ENCODE assay signal across 10 cellular contexts in the genomic region with DNA sequence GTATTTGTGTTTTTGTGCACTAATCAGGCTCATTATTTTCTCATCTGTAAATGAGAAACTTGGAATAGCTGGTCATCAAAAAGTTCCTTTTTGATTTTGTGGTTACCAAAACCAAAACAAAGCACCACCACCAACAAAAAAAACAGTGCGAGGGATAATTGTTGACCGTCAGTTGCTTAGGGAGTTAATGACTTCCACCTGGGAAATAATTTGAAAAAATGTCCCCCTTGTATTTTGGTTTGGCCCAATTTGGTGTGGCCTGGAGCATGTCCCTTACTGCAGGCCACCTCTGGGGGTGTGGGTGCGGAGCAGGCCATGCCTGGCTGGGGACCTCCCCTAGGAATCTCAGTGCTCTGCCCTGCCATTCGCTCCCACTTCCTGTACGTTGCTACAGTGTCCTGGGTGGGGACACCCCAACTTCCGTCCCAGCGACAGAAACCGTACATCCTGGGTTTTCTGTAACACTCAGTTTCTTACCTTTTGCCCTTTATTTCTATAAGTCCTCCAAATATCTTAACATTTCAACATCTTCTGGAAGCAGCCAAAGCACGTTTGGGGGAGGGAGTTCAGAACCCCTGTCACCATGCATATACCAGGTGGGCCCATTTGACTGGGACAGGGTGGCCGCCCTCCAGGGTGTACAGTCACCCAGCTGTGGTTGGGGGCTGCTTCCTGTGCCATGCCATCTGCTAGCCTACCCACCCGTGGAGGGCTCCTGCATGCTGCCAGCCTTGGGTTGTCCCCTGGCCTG. TPM values are rescaled to one million over a fixed set of nuclear protein-coding genes. Genes with fewer than 3 reads are reported as not detected.
DNase-seq lines count a peak whose midpoint lies in the region; ATAC-seq and TF ChIP-seq lines count a peak whose summit lies in the region.
"Had no signal": no experiment of that assay in that cellular context is flagged by ENCODE, and none has a peak within 500 bp of the region (broad histone marks: within the 10 kb centered on the region; RNA-seq: fewer than 3 reads in every experiment).

No MANE protein-coding gene starts in this region.

- in situ Hi-C loops in mammary epithelial cell (cut with MboI; ENCODE audit: low sequenced_read_pairs in 2 of 2): no loop called here

- BruUV-seq in mammary epithelial cell (replicated peaks; lab: Mats Ljungman, UMichigan): no TSS peak

- dilution Hi-C loops in mammary epithelial cell (cut with HindIII; ENCODE audit: low sequenced_read_pairs): no loop called here

- H3K27ac ChIP-seq in DND-41 (ENCODE audit: low read length): peak overlapping the region; percentile 18; the same call in 1 of the 2 replicates
- H3K27ac ChIP-seq in KMS-11: peak overlapping the region; percentile 97
- no peak overlapping the region for H3K27ac ChIP-seq in mammary epithelial cell (ENCODE audit: insufficient read depth, low read depth, low read length)
- no peak overlapping the region for H3K27ac ChIP-seq in gastroesophageal sphincter
- H3K27ac ChIP-seq: parathyroid adenoma, SK-N-MC had no signal

- intact Hi-C loops in mammary epithelial cell (cut with micrococcal nuclease): loop anchor here (10.0 kb wide), 1 partner anchor 309 kb away; no protein-coding TSS in a partner anchor

- TF ChIP-seq CTCF in DND-41 (IDR thresholded peaks at IDR 0.05; ENCODE audit: borderline replicate concordance, extremely low read depth, low read length, poor library complexity, severe bottlenecking) (no peak), KMS-11 (conservative IDR thresholded peaks at IDR 0.05; ENCODE audit: low read depth, low read length) (no peak), mammary epithelial cell (conservative IDR thresholded peaks at IDR 0.05 in 1 of 2, IDR thresholded peaks at IDR 0.05 in 1 of 2; ENCODE audit: extremely low read depth in 1 of 2, insufficient read depth in 1 of 2, low read depth in 1 of 2, low read length in 2 of 2) (no peak), gastroesophageal sphincter (IDR thresholded peaks at IDR 0.05) (no peak)

- H3K4me3 ChIP-seq in DND-41 (ENCODE audit: low read depth in 1 of 2, low read length in 2 of 2) (no peak overlapping the region), KMS-11 (IDR thresholded peaks at IDR 0.05; ENCODE audit: insufficient read depth, low read depth, low read length) (peak overlapping the region; percentile 66), mammary epithelial cell (replicated peaks in 1 of 3; ENCODE audit: insufficient read depth in 1 of 3, low read depth in 2 of 3, low read length in 3 of 3) (no peak overlapping the region), gastroesophageal sphincter (no peak overlapping the region)
- H3K4me3 ChIP-seq: SK-N-MC had no signal

- 92% methylated on average over 11 of the region's 11 CpGs for WGBS in mammary epithelial cell (ENCODE audit: low coverage, missing lambda C conversion rate)
- WGBS in gastroesophageal sphincter (ENCODE audit: low coverage in 1 of 2), 2 donors: 75 to 77% methylated on average over 8 to 10 of the region's 11 CpGs

- H2AFZ ChIP-seq in DND-41 (ENCODE audit: low read depth, low read length) (no peak overlapping the region), KMS-11 (ENCODE audit: low read depth) (peak overlapping the region; percentile 46; the same call in 1 of the 2 replicates), mammary epithelial cell (ENCODE audit: low read depth, low read length) (no peak overlapping the region)
- H2AFZ ChIP-seq: parathyroid adenoma had no signal

- TF ChIP-seq POLR2A in gastroesophageal sphincter (IDR thresholded peaks at IDR 0.05): no peak

- CTCF ChIA-PET in mammary epithelial cell (lab: Charles Lee; ENCODE audit: low non-redundant PET): no interaction called here

- ATAC-seq in DND-41 (ENCODE audit: insufficient read depth, low read depth) (peak; percentile 76), GM21447 (IDR thresholded peaks at IDR 0.05; ENCODE audit: unreplicated experiment) (peak; percentile 58), gastroesophageal sphincter (no peak)

- peak; percentile 38 for DNase-seq in DND-41
- DNase-seq in fibroblast of gingiva (ENCODE audit: low read depth): peak; percentile 51
- DNase-seq in NCI-H187 treated with DMSO at 0.1 percent for 48 hours (lab: John Stamatoyannopoulos, UW): no peak
- DNase-seq in mammary epithelial cell: no peak
- no peak for DNase-seq in hippocampal formation (lab: John Stamatoyannopoulos, UW)

- H3K27me3 ChIP-seq in DND-41 (ENCODE audit: insufficient read depth, low read length, poor library complexity) (no peaks in the 10 kb centered on the region), KMS-11 (ENCODE audit: insufficient read depth, low read depth) (no peaks in the 10 kb centered on the region), mammary epithelial cell (ENCODE audit: insufficient read depth, low read length) (no peaks in the 10 kb centered on the region), gastroesophageal sphincter (no peaks in the 10 kb centered on the region)

- no peak overlapping the region for H3K4me2 ChIP-seq in DND-41 (ENCODE audit: insufficient read depth, low read length)
- peak overlapping the region; percentile 97 for H3K4me2 ChIP-seq in KMS-11
- H3K4me2 ChIP-seq in mammary epithelial cell (ENCODE audit: insufficient read depth, low read depth, low read length): no peak overlapping the region

- no peak for TF ChIP-seq EP300 in gastroesophageal sphincter (IDR thresholded peaks at IDR 0.05)

- H3K79me2 ChIP-seq in DND-41 (ENCODE audit: insufficient read depth, low read length) (peaks cover 94% of the 10 kb centered on the region), KMS-11 (ENCODE audit: insufficient read depth, low read depth) (peaks cover 68% of the 10 kb centered on the region), mammary epithelial cell (ENCODE audit: insufficient read depth, low read length) (peaks cover 94% of the 10 kb centered on the region)

- H3K9me3 ChIP-seq in DND-41 (ENCODE audit: insufficient read depth, low read length, severe bottlenecking): no peaks in the 10 kb centered on the region
- no peaks in the 10 kb centered on the region for H3K9me3 ChIP-seq in mammary epithelial cell (replicated peaks; ENCODE audit: insufficient read depth, low read length)
- no peaks in the 10 kb centered on the region for H3K9me3 ChIP-seq in gastroesophageal sphincter

- H3K4me1 ChIP-seq in DND-41 (ENCODE audit: insufficient read depth, low read length) (0 out of 2 replicates have a peak, but pooled peaks cover 2% of the 10 kb centered on the region), KMS-11 (ENCODE audit: low read depth, poor library complexity, severe bottlenecking) (peaks cover 58% of the 10 kb centered on the region), mammary epithelial cell (ENCODE audit: insufficient read depth, low read length) (peaks cover 4% of the 10 kb centered on the region), gastroesophageal sphincter (peaks cover 0 to 94% (median 14%) of the 10 kb centered on the region in 3 donors)

- H3K36me3 ChIP-seq in DND-41 (ENCODE audit: insufficient read depth, low read length) (peaks cover 12% of the 10 kb centered on the region), KMS-11 (ENCODE audit: insufficient read depth) (no peaks in the 10 kb centered on the region), mammary epithelial cell (ENCODE audit: insufficient read depth, low read length) (no peaks in the 10 kb centered on the region), gastroesophageal sphincter (peaks cover 0 to 6% of the 10 kb centered on the region in 2 donors)

- H4K20me1 ChIP-seq in DND-41 (ENCODE audit: insufficient read depth, low read length) (peaks cover 63% of the 10 kb centered on the region), KMS-11 (ENCODE audit: insufficient read depth) (no peaks in the 10 kb centered on the region), mammary epithelial cell (ENCODE audit: insufficient read depth, low read length) (no peaks in the 10 kb centered on the region)

- H3K9ac ChIP-seq in DND-41 (ENCODE audit: low read depth, low read length) (no peak overlapping the region), KMS-11 (peak overlapping the region; percentile 68; the same call in 1 of the 2 replicates), mammary epithelial cell (ENCODE audit: insufficient read depth, low read length) (no peak overlapping the region)
- H3K9ac ChIP-seq: parathyroid adenoma had no signal

RNA-seq across cellular contexts. Expression of a gene that starts 31.3 kb away (rescaled TPM):
- total RNA-seq in mammary epithelial cell (10 to 100 TPM; 49.2 to 73.2 TPM), gastroesophageal sphincter (100 to 1,000 TPM in 1 of 4 donors, 10 to 100 TPM in 3; 63.0 to 131 (median 89.5) TPM)
- 48.1 TPM for polyA plus RNA-seq in mammary epithelial cell
- polyA minus RNA-seq in mammary epithelial cell: 58.0 TPM

Comparison
In these comparisons a context has a peak if more than half of its experiments do, and no peak if none do; other contexts are left out.
1. DNase-seq: peak in DND-41 (single experiment) and fibroblast of gingiva (single experiment); none in NCI-H187 treated with DMSO at 0.1 percent for 48 hours (single experiment), mammary epithelial cell (single experiment) and hippocampal formation (0 of 2).
2. H3K27ac ChIP-seq: peak in DND-41 (single experiment) and KMS-11 (single experiment); none in mammary epithelial cell (single experiment) and gastroesophageal sphincter (0 of 4).